ENCODE assay signal across 11 cellular contexts in genomic region chr20:32355417-32355841, GRCh38. TPM values are rescaled to one million over a fixed set of nuclear protein-coding genes. Genes with fewer than 3 reads are reported as not detected.
DNase-seq lines count a peak whose midpoint lies in the region; ATAC-seq, FAIRE-seq and TF ChIP-seq lines count a peak whose summit lies in the region.
"Had no signal": no experiment of that assay in that cellular context is flagged by ENCODE, and none has a peak within 500 bp of the region (broad histone marks: within the 10 kb centered on the region; RNA-seq: fewer than 3 reads in every experiment).

No MANE protein-coding gene starts in this region.

- no peak for FAIRE-seq in pancreas (lab: Jason Lieb, UNC)

- H3K27ac ChIP-seq in pancreas = no peak overlapping the region

- no peaks in the 10 kb centered on the region for H3K27me3 ChIP-seq in skeletal muscle satellite cell (ENCODE audit: control insufficient read depth, insufficient read depth, low read length)
- no peaks in the 10 kb centered on the region for H3K27me3 ChIP-seq in pancreas

- no peaks in the 10 kb centered on the region for H3K27me3 Mint-ChIP-seq in activated T-cell treated with anti-CD3 and anti-CD28 coated beads, Interleukin-2, amount 50 U/mL, for 4 hours (ENCODE audit: low read depth)
- no peaks in the 10 kb centered on the region for H3K27me3 Mint-ChIP-seq in activated T-cell treated with anti-CD3 and anti-CD28 coated beads, Interleukin-2, amount 50 U/mL, for 72 hours (ENCODE audit: low read depth)

- peak overlapping the region; percentile 98 for H3K27ac Mint-ChIP-seq in activated T-cell treated with anti-CD3 and anti-CD28 coated beads, Interleukin-2, amount 50 U/mL, for 72 hours

- H3K4me3 Mint-ChIP-seq in activated T-cell treated with anti-CD3 and anti-CD28 coated beads, Interleukin-2, amount 50 U/mL, for 4 hours = no peak overlapping the region
- peak overlapping the region; percentile 68 to 84 for H3K4me3 Mint-ChIP-seq in activated T-cell treated with anti-CD3 and anti-CD28 coated beads, Interleukin-2, amount 50 U/mL, for 72 hours

- H3K36me3 ChIP-seq in skeletal muscle satellite cell (ENCODE audit: insufficient read depth, low read length) = no peaks in the 10 kb centered on the region
- no peaks in the 10 kb centered on the region for H3K36me3 ChIP-seq in pancreas

- WGBS in pancreas, 2 donors = 66 to 69% methylated on average over 6 of the region's 6 CpGs

- H3K4me3 ChIP-seq in skeletal muscle satellite cell (ENCODE audit: low read length) (no peak overlapping the region), pancreas (no peak overlapping the region)

- ATAC-seq in activated T-cell treated with anti-CD3 and anti-CD28 coated beads, Interleukin-2, amount 50 U/mL, for 4 hours = peak; percentile 6 to 7
- ATAC-seq in HG02870 (IDR thresholded peaks at IDR 0.05; ENCODE audit: unreplicated experiment) (peak; percentile 31), pancreas (no peak)
- ATAC-seq in activated T-cell treated with anti-CD3 and anti-CD28 coated beads, Interleukin-2, amount 50 U/mL, for 72 hours (replicated peaks in 1 of 2) = peak; percentile 41 to 51

- H3K36me3 Mint-ChIP-seq in activated T-cell treated with anti-CD3 and anti-CD28 coated beads, Interleukin-2, amount 50 U/mL, for 4 hours (ENCODE audit: insufficient read depth) = peaks cover 11% of the 10 kb centered on the region
- H3K36me3 Mint-ChIP-seq in activated T-cell treated with anti-CD3 and anti-CD28 coated beads, Interleukin-2, amount 50 U/mL, for 72 hours (ENCODE audit: insufficient read depth in 2 of 2) = peaks cover 9 to 19% of the 10 kb centered on the region in 2 donors

- no peaks in the 10 kb centered on the region for H3K9me3 Mint-ChIP-seq in activated T-cell treated with anti-CD3 and anti-CD28 coated beads, Interleukin-2, amount 50 U/mL, for 4 hours
- H3K9me3 Mint-ChIP-seq in activated T-cell treated with anti-CD3 and anti-CD28 coated beads, Interleukin-2, amount 50 U/mL, for 72 hours = no peaks in the 10 kb centered on the region

- no peak for TF ChIP-seq CTCF in pancreas (IDR thresholded peaks at IDR 0.05)

- peaks cover 32% of the 10 kb centered on the region for H3K4me1 Mint-ChIP-seq in activated T-cell treated with anti-CD3 and anti-CD28 coated beads, Interleukin-2, amount 50 U/mL, for 4 hours (ENCODE audit: low read depth)
- H3K4me1 Mint-ChIP-seq in activated T-cell treated with anti-CD3 and anti-CD28 coated beads, Interleukin-2, amount 50 U/mL, for 72 hours (ENCODE audit: low read depth) = peaks cover 62% of the 10 kb centered on the region

- H3K9ac ChIP-seq in skeletal muscle satellite cell (ENCODE audit: low read depth, low read length) = peak overlapping the region; percentile 26

- peak overlapping the region; percentile 34 for H3K4me2 ChIP-seq in skeletal muscle satellite cell (ENCODE audit: low read length)

- intact Hi-C loops in pancreas (cut with DNase I) = no loop called here

- H3K4me1 ChIP-seq in skeletal muscle satellite cell (ENCODE audit: control insufficient read depth, insufficient read depth, low read length) (peaks cover 43% of the 10 kb centered on the region), pancreas (peaks cover 0 to 16% (median 7%) of the 10 kb centered on the region in 3 donors)

- no peak for DNase-seq in activated T-cell treated with anti-CD3 and anti-CD28 coated beads, Interleukin-2, amount 50 U/mL, for 4 hours
- no peak for DNase-seq in activated T-cell treated with anti-CD3 and anti-CD28 coated beads, Interleukin-2, amount 50 U/mL, for 1 hour
- peak; percentile 49 to 50 for DNase-seq in activated T-cell treated with anti-CD3 and anti-CD28 coated beads, Interleukin-2, amount 50 U/mL, for 72 hours
- DNase-seq in midbrain (lab: John Stamatoyannopoulos, UW) (no peak), pancreas (no peak), NCI-H1417 (lab: John Stamatoyannopoulos, UW) (no peak)
- DNase-seq: NCI-H526 treated with DMSO at 0.1 percent for 48 hours; stimulated activated naive CD4-positive, alpha-beta T cell treated with Interleukin-2 at 50 U/mL for 16 hours; T-helper 9 cell had no signal

- no peaks in the 10 kb centered on the region for H3K9me3 ChIP-seq in skeletal muscle satellite cell (replicated peaks; ENCODE audit: low read length)
- H3K9me3 ChIP-seq in pancreas = no peaks in the 10 kb centered on the region

RNA-seq across cellular contexts. Expression of gene ASXL1, which starts 2.7 kb away (rescaled TPM):
- total RNA-seq in activated T-cell treated with anti-CD3 and anti-CD28 coated beads, Interleukin-2, amount 50 U/mL, for 4 hours = 100 to 1,000 TPM; 138 to 194 (median 149) TPM
- total RNA-seq in activated T-cell treated with anti-CD3 and anti-CD28 coated beads, Interleukin-2, amount 50 U/mL, for 72 hours = 100 to 1,000 TPM; 158 to 168 TPM
- 29.9 and 34.5 TPM in 2 replicates for total RNA-seq in skeletal muscle satellite cell (2012; rRNA removed)
- total RNA-seq in pancreas = 10 to 100 TPM; 32.9 to 57.7 (median 34.5) TPM
- 10 to 100 TPM; 41.5 to 49.4 TPM for polyA plus RNA-seq in pancreas

Comparison
In these comparisons a context has a peak if more than half of its experiments do, and no peak if none do; other contexts are left out.
1. DNase-seq: peak in activated T-cell treated with anti-CD3 and anti-CD28 coated beads, Interleukin-2, amount 50 U/mL, for 72 hours (2 of 2); none in activated T-cell treated with anti-CD3 and anti-CD28 coated beads, Interleukin-2, amount 50 U/mL, for 4 hours (single experiment), activated T-cell treated with anti-CD3 and anti-CD28 coated beads, Interleukin-2, amount 50 U/mL, for 1 hour (single experiment), midbrain (single experiment), pancreas (0 of 6) and NCI-H1417 (0 of 3).
2. ATAC-seq: peak in activated T-cell treated with anti-CD3 and anti-CD28 coated beads, Interleukin-2, amount 50 U/mL, for 4 hours (2 of 2), HG02870 (single experiment) and activated T-cell treated with anti-CD3 and anti-CD28 coated beads, Interleukin-2, amount 50 U/mL, for 72 hours (2 of 2); none in pancreas (0 of 4).